28 cellular contexts compared by ENCODE assay signal in genomic region chr9:40935336-40935735, GRCh38.
"Had no signal": no experiment of that assay in that cellular context is flagged by ENCODE, and none has a peak within 500 bp of the region (broad histone marks: within the 10 kb centered on the region; RNA-seq: fewer than 3 reads in every experiment).

No MANE protein-coding gene starts in this region.

- H3K9me3 Mint-ChIP-seq: type B pancreatic cell had no signal

- H3K27me3 Mint-ChIP-seq: stimulated activated memory B cell treated with anti-CD40 and anti-IgM and Interleukin-4, amounts not matched to agents 10 μg/mL and 1 μg/mL and 100 μg/mL, for 72 hours; stimulated activated naive B cell treated with anti-CD40 and anti-IgM and Interleukin-4, amounts not matched to agents 10 μg/mL and 1 μg/mL and 100 μg/mL, for 72 hours; stimulated activated naive CD8-positive, alpha-beta T cell treated with anti-CD3 and anti-CD28 coated beads, Interleukin-15, amount 100 ng/mL, for 72 hours; stimulated activated naive CD8-positive, alpha-beta T cell treated with anti-CD3 and anti-CD28 coated beads, Interleukin-15, Interleukin-2, amounts not matched to agents 100 ng/mL and 50 ng/mL, for 24 hours; type B pancreatic cell had no signal

- H3K4me3 Mint-ChIP-seq: stimulated activated effector memory CD8-positive, alpha-beta T cell treated with anti-CD3 and anti-CD28 coated beads, Interleukin-12 subunit alpha, Interleukin-12 subunit beta, amount 100 ng/mL, for 72 hours; stimulated activated memory B cell treated with anti-CD40 and anti-IgM and Interleukin-4, amounts not matched to agents 10 μg/mL and 1 μg/mL and 100 μg/mL, for 72 hours; stimulated activated naive B cell treated with anti-CD40 and anti-IgM and Interleukin-4, amounts not matched to agents 10 μg/mL and 1 μg/mL and 100 μg/mL, for 72 hours; stimulated activated naive CD8-positive, alpha-beta T cell treated with anti-CD3 and anti-CD28 coated beads, Interleukin-15, amount 100 ng/mL, for 72 hours; stimulated activated naive CD8-positive, alpha-beta T cell treated with anti-CD3 and anti-CD28 coated beads, Interleukin-15, Interleukin-2, amounts not matched to agents 100 ng/mL and 50 ng/mL, for 24 hours; type B pancreatic cell had no signal

- H3K27me3 ChIP-seq: stomach, suprapubic skin, testis, thyroid gland, tibial artery, tibial nerve, transverse colon, upper lobe of left lung, upper lobe of right lung, uterus, vagina had no signal

- H3K9me3 ChIP-seq: thyroid gland, vagina had no signal

- DNase-seq: stimulated activated CD4-positive, alpha-beta T cell treated with anti-CD3 and anti-CD28 coated beads, Interleukin-2, amount 100 ng/mL, for 48 hours; stimulated activated CD4-positive, alpha-beta T cell treated with anti-CD3 and anti-CD28 coated beads, Interleukin-4, amount 100 ng/mL, for 1 hour; stimulated activated CD4-positive, alpha-beta T cell treated with anti-CD3 and anti-CD28 coated beads, Interleukin-4, amount 100 ng/mL, for 24 hours; stimulated activated CD4-positive, alpha-beta T cell treated with anti-CD3 and anti-CD28 coated beads, Interleukin-4, amount 100 ng/mL, for 4 hours; stimulated activated CD8-positive, alpha-beta memory T cell treated with anti-CD3 and anti-CD28 coated beads, Interleukin-4, amount 100 ng/mL, for 48 hours; stimulated activated naive B cell treated with anti-CD40 and anti-IgM and Interleukin-4, amounts not matched to agents 10 μg/mL and 1 μg/mL and 100 μg/mL, for 72 hours; stimulated activated naive CD4-positive, alpha-beta T cell; stimulated activated naive CD4-positive, alpha-beta T cell treated with Interleukin-2 at 50 U/mL for 16 hours; stimulated activated naive CD8-positive, alpha-beta T cell treated with anti-CD3 and anti-CD28 coated beads, Interleukin-15, amount 100 ng/mL, for 72 hours; stimulated activated naive CD8-positive, alpha-beta T cell treated with anti-CD3 and anti-CD28 coated beads, Interleukin-15, Interleukin-2, amounts not matched to agents 100 U/mL and 50 U/mL, for 24 hours; stomach; substantia nigra; testis; thyroid gland; tibial artery; transverse colon; trophoblast cell; upper lobe of left lung; upper lobe of right lung; uterus had no signal

- H3K36me3 ChIP-seq: suprapubic skin, thoracic aorta, thyroid gland, transverse colon, upper lobe of left lung, upper lobe of right lung, uterus, vagina had no signal

- H3K36me3 Mint-ChIP-seq: stimulated activated effector memory CD8-positive, alpha-beta T cell treated with anti-CD3 and anti-CD28 coated beads, Interleukin-12 subunit alpha, Interleukin-12 subunit beta, amount 100 ng/mL, for 72 hours; type B pancreatic cell had no signal

- H3K4me3 ChIP-seq: stomach, suprapubic skin, testis, thoracic aorta, thyroid gland, tibial artery, tibial nerve, transverse colon, upper lobe of left lung, upper lobe of right lung, uterus, vagina had no signal

- H3K4me1 Mint-ChIP-seq: stimulated activated effector memory CD8-positive, alpha-beta T cell treated with anti-CD3 and anti-CD28 coated beads, Interleukin-12 subunit alpha, Interleukin-12 subunit beta, amount 100 ng/mL, for 72 hours; stimulated activated memory B cell treated with anti-CD40 and anti-IgM and Interleukin-4, amounts not matched to agents 10 μg/mL and 1 μg/mL and 100 μg/mL, for 72 hours; stimulated activated naive B cell treated with anti-CD40 and anti-IgM and Interleukin-4, amounts not matched to agents 10 μg/mL and 1 μg/mL and 100 μg/mL, for 72 hours; stimulated activated naive CD8-positive, alpha-beta T cell treated with anti-CD3 and anti-CD28 coated beads, Interleukin-15, amount 100 ng/mL, for 72 hours had no signal

- H3K27ac Mint-ChIP-seq: stimulated activated effector memory CD8-positive, alpha-beta T cell treated with anti-CD3 and anti-CD28 coated beads, Interleukin-12 subunit alpha, Interleukin-12 subunit beta, amount 100 ng/mL, for 72 hours; stimulated activated memory B cell treated with anti-CD40 and anti-IgM and Interleukin-4, amounts not matched to agents 10 μg/mL and 1 μg/mL and 100 μg/mL, for 72 hours; stimulated activated naive B cell treated with anti-CD40 and anti-IgM and Interleukin-4, amounts not matched to agents 10 μg/mL and 1 μg/mL and 100 μg/mL, for 72 hours; stimulated activated naive CD8-positive, alpha-beta T cell treated with anti-CD3 and anti-CD28 coated beads, Interleukin-15, amount 100 ng/mL, for 72 hours; stimulated activated naive CD8-positive, alpha-beta T cell treated with anti-CD3 and anti-CD28 coated beads, Interleukin-15, Interleukin-2, amounts not matched to agents 100 ng/mL and 50 ng/mL, for 24 hours; type B pancreatic cell had no signal

- H3K4me1 ChIP-seq: stomach, suprapubic skin, testis, thyroid gland, tibial artery, tibial nerve, transverse colon, upper lobe of left lung, upper lobe of right lung, uterus, vagina had no signal

- H3K27ac ChIP-seq: stomach, suprapubic skin, testis, thoracic aorta, thyroid gland, tibial artery, tibial nerve, transverse colon, upper lobe of left lung, upper lobe of right lung, uterus, vagina had no signal
